ENCODE assay signal across 7 cellular contexts in genomic region chr7:29588900-29589696, GRCh38. TPM values are rescaled to one million over a fixed set of nuclear protein-coding genes. Genes with fewer than 3 reads are reported as not detected.
A peak's percentile ranks its signal among the peaks of the same experiment; 100 is the strongest.
DNase-seq lines count a peak whose midpoint lies in the region; ATAC-seq and TF ChIP-seq lines count a peak whose summit lies in the region.

No MANE protein-coding gene starts in this region.

- H3K9me3 ChIP-seq in PC-9 (ENCODE audit: insufficient read depth, low read depth) = peaks cover 11% of the 10 kb centered on the region; the same call in 1 of the 2 replicates

- POLR2A ChIA-PET in PC-9 (lab: Charles Lee; ENCODE audit: unreplicated experiment) = no interaction called here

- H3K4me1 ChIP-seq in PC-9 (replicated peaks; ENCODE audit: insufficient read depth) = peaks cover 18% of the 10 kb centered on the region

- TF ChIP-seq CTCF in PC-9 (conservative IDR thresholded peaks at IDR 0.05) = peak; percentile 91

- ATAC-seq in GM19043 (IDR thresholded peaks at IDR 0.05; ENCODE audit: low read depth, unreplicated experiment) = peak; percentile 80
- ATAC-seq in HG03175 (IDR thresholded peaks at IDR 0.05; ENCODE audit: unreplicated experiment) = peak; percentile 87

- H3K36me3 ChIP-seq in PC-9 (ENCODE audit: low read depth) = no peaks in the 10 kb centered on the region

- H2AFZ ChIP-seq in PC-9 = no peak overlapping the region

- no peak overlapping the region for H3K4me2 ChIP-seq in PC-9

- no peak overlapping the region for H3K27ac ChIP-seq in PC-9

- H3K4me3 ChIP-seq in PC-9 = no peak overlapping the region

- BruUV-seq in PC-9 (replicated peaks; lab: Mats Ljungman, UMichigan) = no TSS peak

- peak; percentile 87 for DNase-seq in DMS53 (lab: John Stamatoyannopoulos, UW)
- DNase-seq in PC-9 = peak in 1 of 2 experiments; percentile 43
- DNase-seq in dermis microvascular lymphatic vessel endothelial cell (ENCODE audit: low read depth in 2 of 2) = peak; percentile 14 to 38
- DNase-seq in mucosa of gallbladder (ENCODE audit: low spot score) = peak; percentile 29
- DNase-seq in central memory CD4-positive, alpha-beta T cell = no peak

- intact Hi-C loops in PC-9 (cut with micrococcal nuclease; ENCODE audit: unreplicated experiment) = no loop called here

- no peaks in the 10 kb centered on the region for H3K9me2 ChIP-seq in PC-9 (ENCODE audit: insufficient read depth)

- H4K20me1 ChIP-seq in PC-9 (ENCODE audit: insufficient read depth) = no peaks in the 10 kb centered on the region

- no peaks in the 10 kb centered on the region for H3K27me3 ChIP-seq in PC-9 (ENCODE audit: insufficient read depth, low read depth)

- H3F3A ChIP-seq in PC-9 (ENCODE audit: insufficient read depth, low read depth) = peaks cover 13% of the 10 kb centered on the region

- no peaks in the 10 kb centered on the region for H3K79me2 ChIP-seq in PC-9 (ENCODE audit: low read depth)

- CTCF ChIA-PET in PC-9 (lab: Charles Lee) = interaction anchor here (0.5 to 0.6 kb wide), 2 partner anchors 37 to 43 kb away, joined by 3 read pairs; no protein-coding TSS in a partner anchor

RNA-seq across cellular contexts. Expression of gene PRR15, which starts 25.5 kb away (rescaled TPM):
- total RNA-seq in PC-9 (2021) (64.9 and 71.6 TPM in 2 replicates), dermis microvascular lymphatic vessel endothelial cell (0.13 TPM in 1 of 2 replicates, not detected in the other), mucosa of gallbladder (46.1 TPM)

Comparison
In these comparisons a context has a peak if more than half of its experiments do, and no peak if none do; other contexts are left out.
1. RNA of gene PRR15, which starts 25.5 kb away (total RNA-seq): 64.9 to 71.6 TPM in PC-9 and 46.1 TPM in mucosa of gallbladder (single experiment); 0.13 TPM in dermis microvascular lymphatic vessel endothelial cell; every median in the first group is over 10 times any median in the second.